ENCODE assay signal across 8 cellular contexts in genomic region chr2:105521176-105521575, GRCh38.
DNase-seq lines count a peak whose midpoint lies in the region; ATAC-seq and TF ChIP-seq lines count a peak whose summit lies in the region.

No MANE protein-coding gene starts in this region.

- CTCF ChIA-PET in AG04450 (lab: Charles Lee), result interaction anchor here (0.6 to 8.3 kb wide), 61 partner anchors 9 to 427 kb away, joined by 3 to 233 read pairs (median 5); partner anchors contain the start of genes C2orf49 and FHL2

- H3K4me1 Mint-ChIP-seq in stimulated activated naive CD8-positive, alpha-beta T cell treated with anti-CD3 and anti-CD28 coated beads, Interleukin-15, amount 100 ng/mL, for 72 hours, result no peaks in the 10 kb centered on the region
- H3K4me1 Mint-ChIP-seq in activated T-helper 1 cell treated with anti-CD3 and anti-CD28 coated beads, Interleukin-12 subunit alpha, Interleukin-12 subunit beta, Interleukin-2, Interleukin-4 antibody, amounts not matched to agents 30 ng/mL and 10 ng/mL and 1 ng/mL, durations not matched to agents 14 hours and 24 hours and 36 hours (ENCODE audit: low read depth), result no peaks in the 10 kb centered on the region

- DNase-seq in AG04450 (ENCODE audit: low read depth, low spot score) (no peak), GM12865 (ENCODE audit: low read depth) (no peak), kidney epithelial cell (ENCODE audit: low read depth) (no peak), iPS-NIHi7 (ENCODE audit: extremely low spot score) (no peak)
- no peak for DNase-seq in stimulated activated naive CD8-positive, alpha-beta T cell treated with anti-CD3 and anti-CD28 coated beads, Interleukin-15, amount 100 ng/mL, for 72 hours
- no peak for DNase-seq in activated T-helper 1 cell treated with anti-CD3 and anti-CD28 coated beads, Interleukin-12 subunit alpha, Interleukin-12 subunit beta, Interleukin-2, Interleukin-4 antibody, amounts not matched to agents 30 ng/mL and 10 ng/mL and 1 ng/mL, durations not matched to agents 14 hours and 24 hours and 36 hours (ENCODE audit: low spot score)

- peaks cover under 1% of the 10 kb centered on the region for H3K27me3 Mint-ChIP-seq in stimulated activated naive CD8-positive, alpha-beta T cell treated with anti-CD3 and anti-CD28 coated beads, Interleukin-15, amount 100 ng/mL, for 72 hours
- H3K27me3 Mint-ChIP-seq in activated T-helper 1 cell treated with anti-CD3 and anti-CD28 coated beads, Interleukin-12 subunit alpha, Interleukin-12 subunit beta, Interleukin-2, Interleukin-4 antibody, amounts not matched to agents 30 ng/mL and 10 ng/mL and 1 ng/mL, durations not matched to agents 14 hours and 24 hours and 36 hours (ENCODE audit: insufficient read depth), result peaks cover 2% of the 10 kb centered on the region

- H3K36me3 ChIP-seq in kidney epithelial cell (ENCODE audit: control insufficient read depth, insufficient read depth, low read length), result no peaks in the 10 kb centered on the region

- peak; percentile 52 for TF ChIP-seq CTCF in AG04450 (IDR thresholded peaks at IDR 0.05; ENCODE audit: low read depth, low read length)
- peak; percentile 25 for TF ChIP-seq CTCF in GM12865 (IDR thresholded peaks at IDR 0.05; ENCODE audit: insufficient read depth, low read depth, low read length, missing control alignments)
- TF ChIP-seq CTCF in VCaP (conservative IDR thresholded peaks at IDR 0.05), result peak; percentile 70
- peak; percentile 26 for TF ChIP-seq CTCF in kidney epithelial cell (IDR thresholded peaks at IDR 0.05; ENCODE audit: insufficient read depth, low read length, poor library complexity, severe bottlenecking)

- intact Hi-C loops in activated T-helper 1 cell treated with anti-CD3 and anti-CD28 coated beads, Interleukin-12 subunit alpha, Interleukin-12 subunit beta, Interleukin-2, Interleukin-4 antibody, amounts not matched to agents 30 ng/mL and 10 ng/mL and 1 ng/mL, durations not matched to agents 14 hours and 24 hours and 36 hours (cut with micrococcal nuclease), result loop anchor here (1.0 kb wide), 3 partner anchors 122 to 175 kb away; partner anchors contain the start of gene FHL2

- H3K27me3 ChIP-seq in AG04450 (ENCODE audit: control insufficient read depth, insufficient read depth, low read length), result peaks cover 5% of the 10 kb centered on the region
- no peaks in the 10 kb centered on the region for H3K27me3 ChIP-seq in kidney epithelial cell (ENCODE audit: control insufficient read depth, insufficient read depth, low read length)

- no peak for ATAC-seq in stimulated activated naive CD8-positive, alpha-beta T cell treated with anti-CD3 and anti-CD28 coated beads, Interleukin-15, amount 100 ng/mL, for 72 hours
- no peak for ATAC-seq in GM19324 (IDR thresholded peaks at IDR 0.05; ENCODE audit: low FRiP score, unreplicated experiment)

- H3K27ac ChIP-seq in AG04450 (ENCODE audit: low read depth, low read length), result no peak overlapping the region
- H3K27ac ChIP-seq in VCaP, result no peak overlapping the region

- no peak overlapping the region for H3K4me3 Mint-ChIP-seq in stimulated activated naive CD8-positive, alpha-beta T cell treated with anti-CD3 and anti-CD28 coated beads, Interleukin-15, amount 100 ng/mL, for 72 hours
- no peak overlapping the region for H3K4me3 Mint-ChIP-seq in activated T-helper 1 cell treated with anti-CD3 and anti-CD28 coated beads, Interleukin-12 subunit alpha, Interleukin-12 subunit beta, Interleukin-2, Interleukin-4 antibody, amounts not matched to agents 30 ng/mL and 10 ng/mL and 1 ng/mL, durations not matched to agents 14 hours and 24 hours and 36 hours

- no peaks in the 10 kb centered on the region for H3K36me3 Mint-ChIP-seq in activated T-helper 1 cell treated with anti-CD3 and anti-CD28 coated beads, Interleukin-12 subunit alpha, Interleukin-12 subunit beta, Interleukin-2, Interleukin-4 antibody, amounts not matched to agents 30 ng/mL and 10 ng/mL and 1 ng/mL, durations not matched to agents 14 hours and 24 hours and 36 hours (ENCODE audit: low read depth)

- H3K9me3 ChIP-seq in AG04450 (ENCODE audit: control insufficient read depth, insufficient read depth, low read length), result peaks cover 10% of the 10 kb centered on the region; the same call in 1 of the 2 replicates

- H3K4me3 ChIP-seq in AG04450 (ENCODE audit: low read depth, low read length), result no peak overlapping the region
- H3K4me3 ChIP-seq in GM12865 (ENCODE audit: low read depth, low read length), result no peak overlapping the region
- H3K4me3 ChIP-seq in kidney epithelial cell (ENCODE audit: low read depth, low read length), result no peak overlapping the region

- POLR2A ChIA-PET in AG04450 (lab: Yijun Ruan, JAX), result interaction anchor here (0.7 to 0.8 kb wide), 2 partner anchors 146 to 233 kb away, joined by 3 to 4 read pairs; no protein-coding TSS in a partner anchor

- H3K9me3 Mint-ChIP-seq in stimulated activated naive CD8-positive, alpha-beta T cell treated with anti-CD3 and anti-CD28 coated beads, Interleukin-15, amount 100 ng/mL, for 72 hours, result no peaks in the 10 kb centered on the region
- no peaks in the 10 kb centered on the region for H3K9me3 Mint-ChIP-seq in activated T-helper 1 cell treated with anti-CD3 and anti-CD28 coated beads, Interleukin-12 subunit alpha, Interleukin-12 subunit beta, Interleukin-2, Interleukin-4 antibody, amounts not matched to agents 30 ng/mL and 10 ng/mL and 1 ng/mL, durations not matched to agents 14 hours and 24 hours and 36 hours

- no peak overlapping the region for H3K27ac Mint-ChIP-seq in stimulated activated naive CD8-positive, alpha-beta T cell treated with anti-CD3 and anti-CD28 coated beads, Interleukin-15, amount 100 ng/mL, for 72 hours
- no peak overlapping the region for H3K27ac Mint-ChIP-seq in activated T-helper 1 cell treated with anti-CD3 and anti-CD28 coated beads, Interleukin-12 subunit alpha, Interleukin-12 subunit beta, Interleukin-2, Interleukin-4 antibody, amounts not matched to agents 30 ng/mL and 10 ng/mL and 1 ng/mL, durations not matched to agents 14 hours and 24 hours and 36 hours
